8 cellular contexts compared by ENCODE assay signal in the genomic region with DNA sequence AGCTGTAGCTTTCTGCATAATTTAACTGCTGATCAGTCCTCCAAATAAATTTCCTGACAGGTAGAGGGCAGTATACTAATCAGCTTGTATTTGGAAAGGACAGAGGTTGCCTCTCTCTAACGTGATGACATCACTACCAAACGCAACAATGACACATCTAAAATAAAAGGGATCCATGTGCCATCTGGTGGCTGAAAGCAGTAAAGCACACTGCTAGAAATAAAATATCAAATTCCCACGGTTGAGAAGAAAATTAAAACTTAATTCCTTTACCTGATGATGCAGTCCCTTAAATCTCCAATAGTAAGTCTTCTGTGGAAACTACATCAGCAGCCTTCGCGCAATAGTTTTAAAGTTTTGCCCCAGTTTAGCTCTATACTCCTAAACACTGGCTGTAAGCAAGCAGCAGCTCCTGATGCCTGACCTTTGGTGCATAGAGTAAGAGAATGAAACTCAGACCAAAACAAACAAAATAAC. TPM values are rescaled to one million over a fixed set of nuclear protein-coding genes. Genes with fewer than 3 reads are reported as not detected.
DNase-seq lines count a peak whose midpoint lies in the region; TF ChIP-seq lines count a peak whose summit lies in the region.

No MANE protein-coding gene starts in this region.

- POLR2A ChIA-PET in HEK293T (lab: Yijun Ruan, JAX) = interaction anchor here (0.6 to 1.4 kb wide), 3 partner anchors 73 to 365 kb away, joined by 3 to 4 read pairs (median 3); partner anchors contain the start of genes HDAC3, PCDHB11, PCDHB14 and RELL2

- H3K36me3 Mint-ChIP-seq in osteocyte (ENCODE audit: unreplicated experiment) (peaks cover 6% of the 10 kb centered on the region), type B pancreatic cell (peaks cover 44% of the 10 kb centered on the region)

- H3K27ac Mint-ChIP-seq in osteocyte (ENCODE audit: unreplicated experiment) (peak overlapping the region; percentile 83), type B pancreatic cell (peak overlapping the region; percentile 83)

- H3K4me3 Mint-ChIP-seq in osteocyte (ENCODE audit: unreplicated experiment) = no peak overlapping the region
- H3K4me3 Mint-ChIP-seq in type B pancreatic cell = no peak overlapping the region

- peak; percentile 71 for DNase-seq in GM06990 (ENCODE audit: extremely low read depth, insufficient read length)
- DNase-seq in HEK293T (ENCODE audit: extremely low spot score) = peak; percentile 69
- DNase-seq in MG63 = peak; percentile 49
- peak; percentile 87 for DNase-seq in SHP77 treated with DMSO at 0.1 percent for 48 hours (lab: John Stamatoyannopoulos, UW)
- peak; percentile 60 for DNase-seq in activated gamma-delta T cell treated with anti-CD3 and anti-CD28 coated beads, Interleukin-2, amount 50 U/mL, for 16 hours (ENCODE audit: low read depth)
- DNase-seq in germinal center (ENCODE audit: low spot score) = peak; percentile 67
- no peak for DNase-seq in osteocyte (ENCODE audit: extremely low spot score, unreplicated experiment)
- DNase-seq in type B pancreatic cell (ENCODE audit: extremely low spot score, unreplicated experiment) = no peak

- H3K4me3 ChIP-seq in GM06990 (replicated peaks; ENCODE audit: low read depth, low read length) (no peak overlapping the region), MG63 (no peak overlapping the region)

- no peaks in the 10 kb centered on the region for H3K9me3 Mint-ChIP-seq in osteocyte (ENCODE audit: unreplicated experiment)
- H3K9me3 Mint-ChIP-seq in type B pancreatic cell = no peaks in the 10 kb centered on the region

- TF ChIP-seq CTCF in GM06990 (IDR thresholded peaks at IDR 0.05; ENCODE audit: insufficient read depth, low read length, poor library complexity, severe bottlenecking) = peak; percentile 85
- peak; percentile 89 for TF ChIP-seq CTCF in osteocyte (IDR thresholded peaks at IDR 0.05)
- TF ChIP-seq CTCF in type B pancreatic cell (conservative IDR thresholded peaks at IDR 0.05) = peak; percentile 98

- H3K9me3 ChIP-seq in MG63 = no peaks in the 10 kb centered on the region

- H3K4me1 Mint-ChIP-seq in osteocyte (ENCODE audit: unreplicated experiment) = peaks cover 25% of the 10 kb centered on the region
- H3K4me1 Mint-ChIP-seq in type B pancreatic cell (ENCODE audit: unreplicated experiment) = peaks cover 25% of the 10 kb centered on the region

- H3K27me3 Mint-ChIP-seq in osteocyte (ENCODE audit: unreplicated experiment) = no peaks in the 10 kb centered on the region
- no peaks in the 10 kb centered on the region for H3K27me3 Mint-ChIP-seq in type B pancreatic cell

- CTCF ChIA-PET in HEK293T (lab: Yijun Ruan, JAX) = interaction anchor here (0.5 to 2.7 kb wide), 26 partner anchors 10 to 1295 kb away, joined by 3 to 23 read pairs (median 3); partner anchors contain the start of genes PCDHB12, PCDHB14, PCDHB15 and PCDHGA1

- H3K27me3 ChIP-seq in GM06990 (replicated peaks; ENCODE audit: control insufficient read depth, insufficient read depth, low read length) (no peaks in the 10 kb centered on the region), MG63 (no peaks in the 10 kb centered on the region)

- peaks cover 6% of the 10 kb centered on the region for H3K36me3 ChIP-seq in GM06990 (ENCODE audit: control insufficient read depth, insufficient read depth, low read length)
- peaks cover 62% of the 10 kb centered on the region for H3K36me3 ChIP-seq in MG63

TF ChIP-seq in HEK293T, 16 proteins besides CTCF, POLR2A, EP300 and RAD21:
- TF ChIP-seq CTBP1 (IDR thresholded peaks at IDR 0.05; ENCODE audit: borderline replicate concordance) = no peak
- TF ChIP-seq FOXM1 (IDR thresholded peaks at IDR 0.05; ENCODE audit: borderline replicate concordance) = 0 out of 2 replicates have a peak, but pooled peaks have one; percentile 26
- TF ChIP-seq PKNOX1 (IDR thresholded peaks at IDR 0.05) = peak; percentile 58

RNA-seq across cellular contexts. Expression of gene DIAPH1, which starts 54.5 kb away (rescaled TPM):
- 28.4 and 43.9 TPM in 2 replicates for total RNA-seq in MG63 (2014; rRNA removed; shearing (Covaris generic); ENCODE audit: low replicate concordance)
- total RNA-seq in osteocyte (50.9 and 52.1 TPM in 2 replicates), type B pancreatic cell (ENCODE audit: low replicate concordance) (79.6 and 103 TPM in 2 replicates)

Comparison
In these comparisons a context has a peak if more than half of its experiments do, and no peak if none do; other contexts are left out.
1. DNase-seq: peak in GM06990 (single experiment), HEK293T (single experiment), MG63 (single experiment), SHP77 treated with DMSO at 0.1 percent for 48 hours (single experiment), activated gamma-delta T cell treated with anti-CD3 and anti-CD28 coated beads, Interleukin-2, amount 50 U/mL, for 16 hours (single experiment) and germinal center (single experiment); none in osteocyte (single experiment) and type B pancreatic cell (single experiment).
2. Peak in every context shown above with its lines, with median percentiles within 50 percentile points of each other: CTCF ChIP-seq.